Comparison of ENCODE assay signal across 15 cellular contexts in the genomic region with DNA sequence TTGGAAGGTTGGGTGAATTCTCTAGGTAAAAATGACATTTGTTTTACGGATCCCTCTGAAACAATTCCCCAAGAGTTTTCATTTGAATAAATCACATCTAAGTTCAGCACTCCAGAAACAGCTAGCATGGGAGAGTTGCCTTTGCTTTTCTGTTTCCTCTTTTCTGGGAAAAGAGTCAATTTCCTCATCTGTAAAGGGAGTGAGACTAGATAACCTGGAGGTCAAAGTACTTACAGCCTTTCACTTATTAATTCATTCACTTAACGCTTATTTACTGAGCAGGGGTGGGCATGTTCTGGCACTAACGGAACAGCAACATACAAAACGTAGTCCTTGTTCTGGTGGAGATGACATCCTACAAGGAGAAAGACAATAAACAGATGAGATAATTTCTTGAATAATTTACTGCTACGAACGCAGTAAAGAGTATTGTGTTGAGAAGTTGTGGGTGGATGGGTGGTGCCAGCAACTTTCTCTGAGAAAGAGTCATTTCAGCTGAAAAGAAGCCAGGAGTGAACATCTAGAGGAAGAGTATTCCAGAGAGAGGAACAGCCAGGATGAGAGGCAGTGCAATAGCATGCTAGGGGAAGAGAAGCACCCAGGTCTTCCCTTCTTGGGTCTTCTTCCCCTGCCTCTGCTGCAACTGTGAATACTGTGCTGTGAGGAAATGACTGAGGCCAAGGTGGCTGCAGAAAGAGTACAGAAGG.
"Had no signal": no experiment of that assay in that cellular context is flagged by ENCODE, and none has a peak within 500 bp of the region (broad histone marks: within the 10 kb centered on the region; RNA-seq: fewer than 3 reads in every experiment).

No MANE protein-coding gene starts in this region.

- FAIRE-seq: colon, islet of Langerhans, urothelium cell line had no signal

- ATAC-seq: activated CD8-positive, alpha-beta memory T cell treated with anti-CD3 and anti-CD28 coated beads, Interleukin-2, amount 10 ng/mL, durations not matched to agents 7 days and 5 days; gastroesophageal sphincter; psoas muscle had no signal

- DNase-seq: activated CD4-positive, alpha-beta memory T cell treated with anti-CD3 and anti-CD28 coated beads for 36 hours; activated CD8-positive, alpha-beta memory T cell treated with anti-CD3 and anti-CD28 coated beads, Interleukin-2, amount 10 ng/mL, durations not matched to agents 7 days and 5 days; activated naive CD4-positive, alpha-beta T cell treated with anti-CD3 and anti-CD28 coated beads, Interleukin-2, amount 50 U/mL, for 16 hours; activated T-cell treated with anti-CD3 and anti-CD28 coated beads, Interleukin-2, amount 50 U/mL, for 1 hour; heart right ventricle; left ventricle myocardium inferior; nephron progenitor cell; psoas muscle; sigmoid colon; spleen; stomach had no signal
